21 cellular contexts compared by ENCODE assay signal in genomic region chr2:79627237-79627636, GRCh38.
"Had no signal": no experiment of that assay in that cellular context is flagged by ENCODE, and none has a peak within 500 bp of the region (broad histone marks: within the 10 kb centered on the region; RNA-seq: fewer than 3 reads in every experiment).

No MANE protein-coding gene starts in this region.

- ATAC-seq: activated CD8-positive, alpha-beta memory T cell treated with anti-CD3 and anti-CD28 coated beads, Interleukin-2, amount 10 ng/mL, durations not matched to agents 7 days and 5 days; activated T-cell treated with anti-CD3 and anti-CD28 coated beads, Interleukin-2, amount 50 U/mL, for 4 hours; activated T-helper 17 cell treated with anti-CD3 and anti-CD28 coated beads, Interleukin-2, amount 50 U/mL, for 72 hours; T-helper 17 cell; WTC11 had no signal

- DNase-seq: activated CD4-positive, alpha-beta T cell treated with anti-CD3 and anti-CD28 coated beads, Interleukin-2, amount 10 ng/mL, durations not matched to agents 24 days and 14 days; activated CD4-positive, alpha-beta T cell treated with anti-CD3 and anti-CD28 coated beads, Interleukin-2, amount 50 U/mL, for 48 hours; activated CD4-positive, CD25-positive, alpha-beta regulatory T cell treated with anti-CD3 and anti-CD28 coated beads, Interleukin-2, amount 50 U/mL, for 72 hours; activated CD8-positive, alpha-beta memory T cell treated with anti-CD3 and anti-CD28 coated beads, Interleukin-2, amount 10 ng/mL, durations not matched to agents 7 days and 5 days; activated gamma-delta T cell treated with Interleukin-2 at 50 U/mL for 16 hours; activated naive CD4-positive, alpha-beta T cell treated with anti-CD3 and anti-CD28 coated beads, Interleukin-2, amount 10 ng/mL, durations not matched to agents 7 days and 5 days; activated naive CD8-positive, alpha-beta T cell treated with anti-CD3 and anti-CD28 coated beads for 36 hours; activated T-cell treated with anti-CD3 and anti-CD28 coated beads, Interleukin-2, amount 50 U/mL, for 4 hours; brain microvascular endothelial cell; NCI-H1105 treated with DMSO at 0.1 percent for 48 hours; NCI-H1436 treated with DMSO at 0.1 percent for 48 hours; NCI-H187; NCI-H2081; NCI-H446; NCI-H524; PC-9; SHP77 treated with DMSO at 0.1 percent for 48 hours; T-helper 17 cell; T-helper 9 cell had no signal
